ENCODE assay signal across 34 cellular contexts in genomic region chr12:108103087-108103486, GRCh38.
"Had no signal": no experiment of that assay in that cellular context is flagged by ENCODE, and none has a peak within 500 bp of the region (broad histone marks: within the 10 kb centered on the region; RNA-seq: fewer than 3 reads in every experiment).

No MANE protein-coding gene starts in this region.

- H3K9me3 ChIP-seq: MG63 had no signal

- H3K9ac ChIP-seq: KMS-11 had no signal

- H3K27me3 ChIP-seq: MG63 had no signal

- H3K27ac ChIP-seq: KMS-11 had no signal

- H3K4me2 ChIP-seq: KMS-11 had no signal

- H3K4me3 ChIP-seq: MG63 had no signal

- H3K36me3 ChIP-seq: MG63 had no signal

- DNase-seq: Karpas-422, Kasumi-1, MG63, MM.1S, MV-4-11, NCI-H1048, NCI-H1092, NCI-H1092 treated with DMSO at 0.1 percent for 48 hours, NCI-H1105, NCI-H1105 treated with DMSO at 0.1 percent for 48 hours, NCI-H1417, NCI-H1417 treated with DMSO at 0.1 percent for 48 hours, NCI-H1436, NCI-H1436 treated with DMSO at 0.1 percent for 48 hours, NCI-H146, NCI-H1694, NCI-H1694 treated with DMSO at 0.1 percent for 48 hours, NCI-H187, NCI-H187 treated with DMSO at 0.1 percent for 48 hours, NCI-H1930, NCI-H2029, NCI-H2029 treated with DMSO at 0.1 percent for 48 hours, NCI-H2081, NCI-H2081 treated with DMSO at 0.1 percent for 48 hours, NCI-H2107, NCI-H2171, NCI-H2171 treated with DMSO at 0.1 percent for 48 hours, NCI-H2227 treated with DMSO at 0.1 percent for 48 hours, NCI-H226, NCI-H345, NCI-H446, NCI-H446 treated with DMSO at 0.1 percent for 48 hours, NCI-H510A had no signal
